In genomic region chr5:89293849-89294248, GRCh38 we compare ENCODE assay signal across 16 cellular contexts.
A peak's percentile ranks its signal among the peaks of the same experiment; 100 is the strongest.
DNase-seq lines count a peak whose midpoint lies in the region; ATAC-seq, FAIRE-seq and TF ChIP-seq lines count a peak whose summit lies in the region.
"Had no signal": no experiment of that assay in that cellular context is flagged by ENCODE, and none has a peak within 500 bp of the region (broad histone marks: within the 10 kb centered on the region; RNA-seq: fewer than 3 reads in every experiment).

No MANE protein-coding gene starts in this region.

- no peak for TF ChIP-seq RAD21 in GM12878 (IDR thresholded peaks at IDR 0.05; ENCODE audit: insufficient read depth, low read depth, low read length)

- H3K9me3 ChIP-seq in GM12878 (replicated peaks; ENCODE audit: control insufficient read depth, insufficient read depth, low read length): peaks cover 5% of the 10 kb centered on the region; the same call in 2 of the 3 replicates

- no peaks in the 10 kb centered on the region for H3K27me3 ChIP-seq in GM12878 (replicated peaks in 1 of 2; ENCODE audit: control insufficient read depth in 2 of 2, insufficient read depth in 2 of 2, low read length in 1 of 2)

- SMC1A ChIA-PET in GM12878 (lab: Charles Lee; ENCODE audit: uncharacterized antibody, unreplicated experiment): interaction anchor here (1.8 to 4.1 kb wide), 3 partner anchors 8 to 23 kb away, joined by 8 to 20 read pairs (median 11); no protein-coding TSS in a partner anchor

- CTCF ChIA-PET in GM12878 (lab: Yijun Ruan, JAX): interaction anchor here (1.2 to 4.7 kb wide), 5 partner anchors 8 to 566 kb away, joined by 4 to 17 read pairs (median 4); no protein-coding TSS in a partner anchor

- peak; percentile 34; the same call in 1 of the 3 replicates for ATAC-seq in GM12878
- peak; percentile 62 for ATAC-seq in memory B cell (ENCODE audit: low read depth)
- no peak for ATAC-seq in GM19397 (IDR thresholded peaks at IDR 0.05; ENCODE audit: unreplicated experiment)
- ATAC-seq: GM23338; stimulated activated naive CD8-positive, alpha-beta T cell treated with anti-CD3 and anti-CD28 coated beads, Interleukin-15, Interleukin-2, amounts not matched to agents 100 U/mL and 50 U/mL, for 24 hours; T-helper 17 cell had no signal

- peaks cover 10% of the 10 kb centered on the region for H3K4me1 Mint-ChIP-seq in memory B cell
- H3K4me1 Mint-ChIP-seq: T-helper 17 cell had no signal

- BruUV-seq in GM12878 (replicated peaks; lab: Mats Ljungman, UMichigan): no TSS peak

- H3K4me2 ChIP-seq in GM12878 (ENCODE audit: control insufficient read depth, insufficient read depth): no peak overlapping the region; the same call in 1 of the 2 replicates
- H3K4me2 ChIP-seq: GM23338 had no signal

- TF ChIP-seq CTCF in GM12878 (IDR thresholded peaks at IDR 0.05 in 2 of 3, conservative IDR thresholded peaks at IDR 0.05 in 1 of 3; ENCODE audit: control insufficient read depth in 2 of 3, extremely low read depth in 1 of 3, insufficient read depth in 1 of 3, low read depth in 3 of 3, low read length in 3 of 3): no peak

- H3K4me1 ChIP-seq in GM12878 (ENCODE audit: control insufficient read depth, insufficient read depth, low read length): peaks cover 12% of the 10 kb centered on the region; the same call in 1 of the 2 replicates

- H4K20me1 ChIP-seq in GM12878 (ENCODE audit: control insufficient read depth, insufficient read depth): no peaks in the 10 kb centered on the region

- no peak overlapping the region for H3K27ac Mint-ChIP-seq in memory B cell
- H3K27ac Mint-ChIP-seq: CD4-positive, alpha-beta T cell; GM23338; T-helper 17 cell had no signal

- no peak overlapping the region for H3K9ac ChIP-seq in GM12878 (ENCODE audit: control insufficient read depth, insufficient read depth, low read length)

- H3K27me3 Mint-ChIP-seq in memory B cell: no peaks in the 10 kb centered on the region
- H3K27me3 Mint-ChIP-seq: CD4-positive, alpha-beta T cell; T-helper 17 cell had no signal

- peak; percentile 53 for DNase-seq in Ammon's horn (ENCODE audit: low spot score)
- DNase-seq in LHCN-M2 (ENCODE audit: low read depth): peak; percentile 79
- no peak for DNase-seq in GM12878 (ENCODE audit: low read depth, low spot score)
- no peak for DNase-seq in memory B cell (ENCODE audit: low spot score in 2 of 2)
- no peak for DNase-seq in NCI-H2196 (lab: John Stamatoyannopoulos, UW; ENCODE audit: unreplicated experiment)
- DNase-seq in superior temporal gyrus (ENCODE audit: extremely low spot score): no peak
- no peak for DNase-seq in activated naive CD4-positive, alpha-beta T cell treated with Interleukin-2 at 50 U/mL for 16 hours
- DNase-seq: activated naive CD4-positive, alpha-beta T cell treated with anti-CD3 and anti-CD28 coated beads, Interleukin-2, amount 50 U/mL, for 16 hours; CD4-positive, alpha-beta T cell; NCI-H1436 treated with DMSO at 0.1 percent for 48 hours; occipital lobe; stimulated activated CD4-positive, alpha-beta T cell treated with anti-CD3 and anti-CD28 coated beads, Interleukin-4, amount 100 ng/mL, for 1 hour; stimulated activated naive CD8-positive, alpha-beta T cell treated with anti-CD3 and anti-CD28 coated beads, Interleukin-15, Interleukin-2, amounts not matched to agents 100 U/mL and 50 U/mL, for 24 hours; T-helper 17 cell had no signal

- in situ Hi-C loops in GM12878 (cut with MboI): no loop called here

- H3K36me3 ChIP-seq in GM12878 (ENCODE audit: control insufficient read depth in 2 of 2, insufficient read depth in 2 of 2, low read length in 1 of 2): no peaks in the 10 kb centered on the region

- no peak overlapping the region; the same call in 1 of the 2 replicates for H2AFZ ChIP-seq in GM12878 (ENCODE audit: control insufficient read depth, low read depth, low read length)
- H2AFZ ChIP-seq: GM23338 had no signal

- RAD21 ChIA-PET in GM12878 (lab: Charles Lee; ENCODE audit: unreplicated experiment): interaction anchor here (1.7 to 2.3 kb wide), 2 partner anchors 9 to 50 kb away, joined by 4 to 6 read pairs; no protein-coding TSS in a partner anchor

- POLR2A ChIA-PET in GM12878 (lab: Charles Lee): interaction anchor here (0.6 to 1.2 kb wide), 2 partner anchors 10 to 451 kb away, joined by 3 to 5 read pairs; no protein-coding TSS in a partner anchor

- H3K27ac ChIP-seq in GM12878 (ENCODE audit: control insufficient read depth, insufficient read depth): no peak overlapping the region

- 48% methylated on average over 2 of the region's 2 CpGs for WGBS in GM12878 (ENCODE audit: insufficient coverage, insufficient replicate concordance, low lambda C conversion rate, missing lambda C conversion rate)

- no peaks in the 10 kb centered on the region for H3K79me2 ChIP-seq in GM12878 (ENCODE audit: control insufficient read depth, insufficient read depth, low read length)

- no peak for TF ChIP-seq EP300 in GM12878 (IDR thresholded peaks at IDR 0.05; ENCODE audit: borderline replicate concordance in 1 of 2, control insufficient read depth in 1 of 2, low read depth in 2 of 2, low read length in 2 of 2)

- H3K4me3 ChIP-seq in GM12878: no peak overlapping the region
- H3K4me3 ChIP-seq: GM23338 had no signal

- H3K4me3 Mint-ChIP-seq in memory B cell: no peak overlapping the region
- H3K4me3 Mint-ChIP-seq: CD4-positive, alpha-beta T cell; GM23338; T-helper 17 cell had no signal

- H3K36me3 Mint-ChIP-seq in memory B cell: no peaks in the 10 kb centered on the region

- intact Hi-C loops in GM12878 (cut with micrococcal nuclease; ENCODE audit: unreplicated experiment): no loop called here

- TF ChIP-seq POLR2A in GM12878 (IDR thresholded peaks at IDR 0.05; ENCODE audit: low read depth, low read length): no peak

- FAIRE-seq in GM12878 (lab: Jason Lieb, UNC): no peak

- no peaks in the 10 kb centered on the region for H3K9me3 Mint-ChIP-seq in memory B cell
- H3K9me3 Mint-ChIP-seq: CD4-positive, alpha-beta T cell; GM23338 had no signal

TF ChIP-seq in GM12878, 131 proteins besides CTCF, POLR2A, EP300 and RAD21:
- no peak for TF ChIP-seq NFXL1 (IDR thresholded peaks at IDR 0.05; ENCODE audit: borderline replicate concordance)
- no peak for TF ChIP-seq HCFC1 (IDR thresholded peaks at IDR 0.05; ENCODE audit: low read length)
- TF ChIP-seq IKZF1 (conservative IDR thresholded peaks at IDR 0.05): 0 out of 2 replicates have a peak, but pooled peaks have one; percentile 17
- TF ChIP-seq FOS (IDR thresholded peaks at IDR 0.05; ENCODE audit: borderline replicate concordance, extremely low read depth, insufficient read length): no peak
- TF ChIP-seq TCF7 (IDR thresholded peaks at IDR 0.05; ENCODE audit: borderline replicate concordance): no peak
- TF ChIP-seq SUPT20H (IDR thresholded peaks at IDR 0.05; ENCODE audit: borderline replicate concordance, control insufficient read depth, low read depth, low read length): no peak
- peak; percentile 23; the same call in 1 of the 2 replicates for TF ChIP-seq NFIC (IDR thresholded peaks at IDR 0.05; ENCODE audit: low read depth, low read length)
- TF ChIP-seq SIX5 (IDR thresholded peaks at IDR 0.05; ENCODE audit: low read depth, low read length, severe bottlenecking): no peak
- TF ChIP-seq CBX5 (IDR thresholded peaks at IDR 0.05; ENCODE audit: low read depth): no peak
- no peak for TF ChIP-seq CREB1 (IDR thresholded peaks at IDR 0.05; ENCODE audit: low read depth)
- TF ChIP-seq KAT2A (conservative IDR thresholded peaks at IDR 0.05; ENCODE audit: control insufficient read depth, low read depth, low read length): no peak
- no peak for TF ChIP-seq ZNF687 (IDR thresholded peaks at IDR 0.05)
- TF ChIP-seq RUNX3 (IDR thresholded peaks at IDR 0.05; ENCODE audit: low read length): peak; percentile 66
- no peak for TF ChIP-seq POU2F2 (IDR thresholded peaks at IDR 0.05; ENCODE audit: borderline replicate concordance, low read depth, low read length)
- TF ChIP-seq SPI1 (IDR thresholded peaks at IDR 0.05; ENCODE audit: borderline replicate concordance, insufficient read depth, low read depth, low read length): peak; percentile 76; the same call in 1 of the 2 replicates
TF ChIP-seq in GM12878: peak in this region for 4.

Comparison
In these comparisons a context has a peak if more than half of its experiments do, and no peak if none do; other contexts are left out.
1. DNase-seq: peak in Ammon's horn (single experiment) and LHCN-M2 (single experiment); none in GM12878 (single experiment), memory B cell (0 of 2), NCI-H2196 (single experiment), superior temporal gyrus (single experiment) and activated naive CD4-positive, alpha-beta T cell treated with Interleukin-2 at 50 U/mL for 16 hours (single experiment).